ENCODE assay signal across 8 cellular contexts in the genomic region with DNA sequence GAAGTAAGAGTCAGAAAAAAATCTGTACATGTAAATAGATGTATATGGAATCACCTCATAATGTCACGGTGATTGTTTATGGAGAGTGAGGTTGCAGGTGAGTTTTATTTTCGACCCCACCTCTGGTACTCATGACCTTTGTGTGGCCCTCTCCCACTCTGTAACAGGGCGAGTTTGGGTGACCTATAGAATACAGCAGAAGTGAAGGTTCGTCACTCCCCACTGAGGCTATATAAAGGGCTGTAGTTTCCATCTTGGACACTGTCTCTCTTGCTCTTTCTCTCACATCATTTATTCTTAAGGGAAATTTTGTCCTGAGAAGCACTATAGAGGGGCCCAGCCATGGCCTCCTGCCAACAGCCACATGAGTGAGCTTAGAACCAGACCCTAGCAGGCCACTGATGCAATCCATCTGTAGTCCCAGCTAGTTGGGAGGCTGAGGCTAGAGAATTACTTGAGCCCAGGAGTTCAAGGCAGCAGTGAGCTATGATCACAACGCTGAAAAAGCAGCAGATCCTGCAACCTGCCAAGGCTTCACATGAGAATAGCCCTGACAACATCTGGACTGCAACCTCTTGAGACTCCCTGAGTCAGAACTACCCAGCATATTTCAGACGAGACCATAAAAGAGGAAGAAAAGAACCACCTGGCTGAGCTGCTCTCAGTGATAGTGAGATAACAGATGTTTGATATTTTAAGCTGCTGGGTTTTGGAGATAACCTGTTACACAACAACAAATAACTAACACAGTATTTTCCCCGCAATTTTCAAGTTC.
DNase-seq lines count a peak whose midpoint lies in the region; ATAC-seq, FAIRE-seq and TF ChIP-seq lines count a peak whose summit lies in the region.

No MANE protein-coding gene starts in this region.

- BruUV-seq in GM12878 (replicated peaks; lab: Mats Ljungman, UMichigan) (TSS peak; percentile 57), A673 (replicated peaks; lab: Mats Ljungman, UMichigan) (no TSS peak)

- POLR2A ChIA-PET in GM12878 (lab: Charles Lee) (interaction anchor here (0.8 to 16.6 kb wide), 17 partner anchors 9 to 586 kb away, joined by 3 to 377 read pairs (median 5); a partner anchor contains a TSS), A673 (lab: Charles Lee; ENCODE audit: low non-redundant PET) (no interaction called here)

- WGBS in GM12878 (ENCODE audit: insufficient coverage, insufficient replicate concordance, low lambda C conversion rate, missing lambda C conversion rate): 0% methylated on average over 7 of the region's 7 CpGs

- peak; percentile 73 to 80; a peak in 3 of 4 replicates for TF ChIP-seq EP300 in GM12878 (IDR thresholded peaks at IDR 0.05; ENCODE audit: borderline replicate concordance in 1 of 2, control insufficient read depth in 1 of 2, low read depth in 2 of 2, low read length in 2 of 2)

- RAD21 ChIA-PET in GM12878 (lab: Charles Lee; ENCODE audit: unreplicated experiment): interaction anchor here (0.8 to 13.2 kb wide), 31 partner anchors 9 to 587 kb away, joined by 3 to 389 read pairs (median 5); a partner anchor contains a TSS

- CTCF ChIA-PET in GM12878 (lab: Yijun Ruan, JAX): interaction anchor here (0.7 to 13.8 kb wide), 23 partner anchors 8 to 584 kb away, joined by 3 to 413 read pairs (median 5); a partner anchor contains a TSS
- CTCF ChIA-PET in A673 (lab: Charles Lee): no interaction called here

- FAIRE-seq in GM12878 (lab: Jason Lieb, UNC): peak; percentile 69

- ATAC-seq in GM19467 (IDR thresholded peaks at IDR 0.05; ENCODE audit: unreplicated experiment): peak; percentile 57
- peak; percentile 59 for ATAC-seq in HG03342 (IDR thresholded peaks at IDR 0.05; ENCODE audit: unreplicated experiment)
- peak; percentile 68 for ATAC-seq in GM12878

- no peak for TF ChIP-seq RAD21 in GM12878 (IDR thresholded peaks at IDR 0.05; ENCODE audit: insufficient read depth, low read depth, low read length)

- peak overlapping the region; percentile 82 for H3K4me2 ChIP-seq in GM12878 (ENCODE audit: control insufficient read depth, insufficient read depth)

- TF ChIP-seq POLR2A in GM12878 (IDR thresholded peaks at IDR 0.05; ENCODE audit: low read depth, low read length): peak; percentile 72

- H3K79me2 ChIP-seq in GM12878 (ENCODE audit: control insufficient read depth, insufficient read depth, low read length): peaks cover 55% of the 10 kb centered on the region

- H3K9ac ChIP-seq in GM12878 (ENCODE audit: control insufficient read depth, insufficient read depth, low read length): peak overlapping the region; percentile 71

- SMC1A ChIA-PET in GM12878 (lab: Charles Lee; ENCODE audit: uncharacterized antibody, unreplicated experiment): interaction anchor here (0.6 to 14.1 kb wide), 41 partner anchors 8 to 587 kb away, joined by 3 to 395 read pairs (median 4); a partner anchor contains a TSS

- H3K9me3 ChIP-seq in GM12878 (replicated peaks; ENCODE audit: control insufficient read depth, insufficient read depth, low read length) (peaks cover 5% of the 10 kb centered on the region; the same call in 2 of the 3 replicates), A673 (ENCODE audit: low read depth, low read length, poor library complexity, severe bottlenecking) (no peaks in the 10 kb centered on the region)

- peak; percentile 79 for DNase-seq in GF-D8 (lab: John Stamatoyannopoulos, UW)
- DNase-seq in GM12878 (ENCODE audit: low read depth, low spot score): peak; percentile 96
- no peak for DNase-seq in effector CD4-positive, alpha-beta T cell
- DNase-seq in A673 (ENCODE audit: low spot score): no peak
- no peak for DNase-seq in NCI-H1417 (lab: John Stamatoyannopoulos, UW)
- DNase-seq in effector CD8-positive, alpha-beta T cell (lab: John Stamatoyannopoulos, UW): no peak

- intact Hi-C loops in GM12878 (cut with micrococcal nuclease; ENCODE audit: unreplicated experiment): loop anchor here (2.0 to 10.0 kb wide), 3 partner anchors 42 to 310 kb away; a partner anchor contains a TSS
- intact Hi-C loops in A673 (cut with micrococcal nuclease; ENCODE audit: unreplicated experiment): loop anchor here (5.0 kb wide), 1 partner anchor 657 kb away; no protein-coding TSS in a partner anchor

- H3K27ac ChIP-seq in GM12878 (ENCODE audit: control insufficient read depth, insufficient read depth) (peak overlapping the region; percentile 81), A673 (ENCODE audit: low read depth, low read length, poor library complexity, severe bottlenecking) (no peak overlapping the region)

- H3K4me3 ChIP-seq in GM12878 (peak overlapping the region; percentile 41), A673 (ENCODE audit: low read depth, low read length, poor library complexity, severe bottlenecking) (no peak overlapping the region)

- TF ChIP-seq CTCF in GM12878 (IDR thresholded peaks at IDR 0.05 in 2 of 3, conservative IDR thresholded peaks at IDR 0.05 in 1 of 3; ENCODE audit: control insufficient read depth in 2 of 3, extremely low read depth in 1 of 3, insufficient read depth in 1 of 3, low read depth in 3 of 3, low read length in 3 of 3) (no peak), A673 (conservative IDR thresholded peaks at IDR 0.05; ENCODE audit: low read depth, low read length) (no peak)

- no peak overlapping the region for H2AFZ ChIP-seq in GM12878 (ENCODE audit: control insufficient read depth, low read depth, low read length)

- in situ Hi-C loops in GM12878 (cut with MboI): loop anchor here (5.0 to 25.0 kb wide), 2 partner anchors 122 to 647 kb away; no protein-coding TSS in a partner anchor

- H3K36me3 ChIP-seq in GM12878 (ENCODE audit: control insufficient read depth in 2 of 2, insufficient read depth in 2 of 2, low read length in 1 of 2): peaks cover 2 to 5% of the 10 kb centered on the region in 2 experiments; a peak in 2 of 4 replicates
- no peaks in the 10 kb centered on the region for H3K36me3 ChIP-seq in A673 (ENCODE audit: insufficient read depth, low read length, poor library complexity, severe bottlenecking)

- no peaks in the 10 kb centered on the region for H4K20me1 ChIP-seq in GM12878 (ENCODE audit: control insufficient read depth, insufficient read depth)

- no peaks in the 10 kb centered on the region for H3K27me3 ChIP-seq in GM12878 (replicated peaks in 1 of 2; ENCODE audit: control insufficient read depth in 2 of 2, insufficient read depth in 2 of 2, low read length in 1 of 2)
- H3K27me3 ChIP-seq in A673 (replicated peaks; ENCODE audit: insufficient read depth, low read depth, low read length, poor library complexity): no peaks in the 10 kb centered on the region

- peaks cover 62% of the 10 kb centered on the region for H3K4me1 ChIP-seq in GM12878 (ENCODE audit: control insufficient read depth, insufficient read depth, low read length)
- peaks cover 18% of the 10 kb centered on the region for H3K4me1 ChIP-seq in A673 (ENCODE audit: insufficient read depth, low read length, poor library complexity, severe bottlenecking)

TF ChIP-seq in GM12878, 131 proteins besides CTCF, POLR2A, EP300 and RAD21 (continues in another document):
- peak; percentile 79; the same call in 1 of the 2 replicates for TF ChIP-seq WRNIP1 (IDR thresholded peaks at IDR 0.05; ENCODE audit: borderline replicate concordance, low read depth, low read length)
- TF ChIP-seq MTA2 (IDR thresholded peaks at IDR 0.05; ENCODE audit: low read depth): peak; percentile 59; the same call in 1 of the 2 replicates
- TF ChIP-seq PAX8 (IDR thresholded peaks at IDR 0.05): no peak
- peak; percentile 61; the same call in 1 of the 2 replicates for TF ChIP-seq SMAD5 (IDR thresholded peaks at IDR 0.05; ENCODE audit: low read depth)
- no peak for TF ChIP-seq EZH2 (IDR thresholded peaks at IDR 0.05; ENCODE audit: borderline replicate concordance, control insufficient read depth, low read depth, low read length)
- peak; percentile 83; the same call in 1 of the 2 replicates for TF ChIP-seq DPF2 (IDR thresholded peaks at IDR 0.05)
- no peak for TF ChIP-seq MXI1 (IDR thresholded peaks at IDR 0.05; ENCODE audit: low read depth, low read length)
- TF ChIP-seq, protein P1, sequence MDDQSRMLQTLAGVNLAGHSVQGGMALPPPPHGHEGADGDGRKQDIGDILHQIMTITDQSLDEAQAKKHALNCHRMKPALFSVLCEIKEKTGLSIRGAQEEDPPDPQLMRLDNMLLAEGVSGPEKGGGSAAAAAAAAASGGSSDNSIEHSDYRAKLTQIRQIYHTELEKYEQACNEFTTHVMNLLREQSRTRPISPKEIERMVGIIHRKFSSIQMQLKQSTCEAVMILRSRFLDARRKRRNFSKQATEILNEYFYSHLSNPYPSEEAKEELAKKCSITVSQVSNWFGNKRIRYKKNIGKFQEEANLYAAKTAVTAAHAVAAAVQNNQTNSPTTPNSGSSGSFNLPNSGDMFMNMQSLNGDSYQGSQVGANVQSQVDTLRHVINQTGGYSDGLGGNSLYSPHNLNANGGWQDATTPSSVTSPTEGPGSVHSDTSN (IDR thresholded peaks at IDR 0.05; ENCODE audit: insufficient replicate concordance, low read depth, low read length): peak; percentile 74
- peak; percentile 99 for TF ChIP-seq TCF12 (IDR thresholded peaks at IDR 0.05; ENCODE audit: low read depth, low read length)
- 0 out of 2 replicates have a peak, but pooled peaks have one; percentile 12 for TF ChIP-seq HDGF (IDR thresholded peaks at IDR 0.05)
- peak; percentile 85; the same call in 1 of the 2 replicates for TF ChIP-seq PML (IDR thresholded peaks at IDR 0.05; ENCODE audit: low read length)
- peak; percentile 90 for TF ChIP-seq JUNB (IDR thresholded peaks at IDR 0.05)
- TF ChIP-seq ETV6 (conservative IDR thresholded peaks at IDR 0.05 in 1 of 2, IDR thresholded peaks at IDR 0.05 in 1 of 2; ENCODE audit: borderline replicate concordance in 1 of 2, low read depth in 1 of 2): peak in 1 of 2 experiments; percentile 57; a peak in 2 of 4 replicates
- TF ChIP-seq GATAD2B (conservative IDR thresholded peaks at IDR 0.05; ENCODE audit: low read depth): peak; percentile 25; the same call in 1 of the 2 replicates
- TF ChIP-seq, protein P2, sequence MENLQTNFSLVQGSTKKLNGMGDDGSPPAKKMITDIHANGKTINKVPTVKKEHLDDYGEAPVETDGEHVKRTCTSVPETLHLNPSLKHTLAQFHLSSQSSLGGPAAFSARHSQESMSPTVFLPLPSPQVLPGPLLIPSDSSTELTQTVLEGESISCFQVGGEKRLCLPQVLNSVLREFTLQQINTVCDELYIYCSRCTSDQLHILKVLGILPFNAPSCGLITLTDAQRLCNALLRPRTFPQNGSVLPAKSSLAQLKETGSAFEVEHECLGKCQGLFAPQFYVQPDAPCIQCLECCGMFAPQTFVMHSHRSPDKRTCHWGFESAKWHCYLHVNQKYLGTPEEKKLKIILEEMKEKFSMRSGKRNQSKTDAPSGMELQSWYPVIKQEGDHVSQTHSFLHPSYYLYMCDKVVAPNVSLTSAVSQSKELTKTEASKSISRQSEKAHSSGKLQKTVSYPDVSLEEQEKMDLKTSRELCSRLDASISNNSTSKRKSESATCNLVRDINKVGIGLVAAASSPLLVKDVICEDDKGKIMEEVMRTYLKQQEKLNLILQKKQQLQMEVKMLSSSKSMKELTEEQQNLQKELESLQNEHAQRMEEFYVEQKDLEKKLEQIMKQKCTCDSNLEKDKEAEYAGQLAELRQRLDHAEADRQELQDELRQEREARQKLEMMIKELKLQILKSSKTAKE (IDR thresholded peaks at IDR 0.05; ENCODE audit: low read depth, poor library complexity, severe bottlenecking): peak; percentile 82

Comparison
In these comparisons a context has a peak if more than half of its experiments do, and no peak if none do; other contexts are left out.
1. DNase-seq: peak in GF-D8 (single experiment) and GM12878 (single experiment); none in effector CD4-positive, alpha-beta T cell (single experiment), A673 (single experiment), NCI-H1417 (0 of 3) and effector CD8-positive, alpha-beta T cell (single experiment).
2. Peak in every context shown above with its lines, with median percentiles within 50 percentile points of each other: ATAC-seq.